In genomic region chr9:115400801-115401200, GRCh38 we compare ENCODE assay signal across 17 cellular contexts.
DNase-seq lines count a peak whose midpoint lies in the region; ATAC-seq and TF ChIP-seq lines count a peak whose summit lies in the region.
"Had no signal": no experiment of that assay in that cellular context is flagged by ENCODE, and none has a peak within 500 bp of the region (broad histone marks: within the 10 kb centered on the region; RNA-seq: fewer than 3 reads in every experiment).

No MANE protein-coding gene starts in this region.

- no peaks in the 10 kb centered on the region for H3K27me3 ChIP-seq in BJ (ENCODE audit: control insufficient read depth, insufficient read depth, low read length)
- no peaks in the 10 kb centered on the region for H3K27me3 ChIP-seq in effector memory CD4-positive, alpha-beta T cell (replicated peaks; ENCODE audit: control insufficient read depth, insufficient read depth, low read length, poor library complexity, severe bottlenecking)
- H3K27me3 ChIP-seq: heart right ventricle had no signal

- no peaks in the 10 kb centered on the region for H3K36me3 ChIP-seq in BJ (ENCODE audit: control insufficient read depth, insufficient read depth, low read length)
- no peaks in the 10 kb centered on the region for H3K36me3 ChIP-seq in effector memory CD4-positive, alpha-beta T cell (ENCODE audit: control insufficient read depth, insufficient read depth, low read length)
- H3K36me3 ChIP-seq: heart right ventricle had no signal

- H3K4me1 Mint-ChIP-seq in osteocyte (ENCODE audit: unreplicated experiment): peaks cover 58% of the 10 kb centered on the region
- H3K4me1 Mint-ChIP-seq: activated naive CD8-positive, alpha-beta T cell treated with anti-CD3 and anti-CD28 coated beads for 36 hours; B cell; stimulated activated naive CD8-positive, alpha-beta T cell treated with anti-CD3 and anti-CD28 coated beads, Interleukin-15, amount 100 ng/mL, for 72 hours had no signal

- H3K4me3 Mint-ChIP-seq in osteocyte (ENCODE audit: unreplicated experiment): no peak overlapping the region
- H3K4me3 Mint-ChIP-seq: activated naive CD8-positive, alpha-beta T cell treated with anti-CD3 and anti-CD28 coated beads for 36 hours; activated T-cell treated with anti-CD3 and anti-CD28 coated beads, Interleukin-2, amount 50 U/mL, for 24 hours; B cell; stimulated activated naive CD8-positive, alpha-beta T cell treated with anti-CD3 and anti-CD28 coated beads, Interleukin-15, amount 100 ng/mL, for 72 hours had no signal

- H3K27me3 Mint-ChIP-seq in osteocyte (ENCODE audit: unreplicated experiment): no peaks in the 10 kb centered on the region
- H3K27me3 Mint-ChIP-seq: B cell had no signal

- H3K9me3 ChIP-seq in effector memory CD4-positive, alpha-beta T cell (ENCODE audit: control insufficient read depth, low read length): no peaks in the 10 kb centered on the region
- H3K9me3 ChIP-seq: heart right ventricle had no signal

- DNase-seq in BJ (ENCODE audit: low read depth) (peak; percentile 90), fibroblast of mammary gland (ENCODE audit: low read depth) (peak; percentile 82), osteocyte (ENCODE audit: extremely low spot score, unreplicated experiment) (no peak), NCI-H1048 (lab: John Stamatoyannopoulos, UW) (no peak), ureter (ENCODE audit: low spot score) (no peak)
- DNase-seq in effector memory CD4-positive, alpha-beta T cell: no peak
- DNase-seq: activated CD4-positive, alpha-beta T cell treated with anti-CD3 and anti-CD28 coated beads, Interleukin-2, amount 50 U/mL, for 48 hours; activated naive CD8-positive, alpha-beta T cell treated with anti-CD3 and anti-CD28 coated beads for 36 hours; activated T-cell treated with anti-CD3 and anti-CD28 coated beads, Interleukin-2, amount 50 U/mL, for 24 hours; heart right ventricle; NCI-H1930; NCI-H510A treated with DMSO at 0.1 percent for 48 hours; stimulated activated CD4-positive, alpha-beta T cell treated with anti-CD3 and anti-CD28 coated beads, Interleukin-15, amount 100 ng/mL, for 24 hours; stimulated activated naive CD8-positive, alpha-beta T cell treated with anti-CD3 and anti-CD28 coated beads, Interleukin-15, amount 100 ng/mL, for 72 hours had no signal

- H3K36me3 Mint-ChIP-seq in osteocyte (ENCODE audit: unreplicated experiment): no peaks in the 10 kb centered on the region
- H3K36me3 Mint-ChIP-seq: activated naive CD8-positive, alpha-beta T cell treated with anti-CD3 and anti-CD28 coated beads for 36 hours had no signal

- H3K4me1 ChIP-seq in effector memory CD4-positive, alpha-beta T cell (ENCODE audit: control insufficient read depth, insufficient read depth, low read length, poor library complexity, severe bottlenecking): no peaks in the 10 kb centered on the region

- CTCF ChIA-PET in BJ (lab: Yijun Ruan, JAX): interaction anchor here (0.5 to 1.8 kb wide), 3 partner anchors 11 to 381 kb away, joined by 3 to 4 read pairs (median 3); no protein-coding TSS in a partner anchor

- no peak for TF ChIP-seq CTCF in BJ (IDR thresholded peaks at IDR 0.05; ENCODE audit: insufficient read depth, low read depth, low read length)
- no peak for TF ChIP-seq CTCF in fibroblast of mammary gland (conservative IDR thresholded peaks at IDR 0.05; ENCODE audit: control insufficient read depth, insufficient read depth, low read depth, low read length)
- TF ChIP-seq CTCF in osteocyte (IDR thresholded peaks at IDR 0.05): no peak

- H3K9me3 Mint-ChIP-seq in osteocyte (ENCODE audit: unreplicated experiment): no peaks in the 10 kb centered on the region
- H3K9me3 Mint-ChIP-seq: activated T-cell treated with anti-CD3 and anti-CD28 coated beads, Interleukin-2, amount 50 U/mL, for 24 hours; stimulated activated naive CD8-positive, alpha-beta T cell treated with anti-CD3 and anti-CD28 coated beads, Interleukin-15, amount 100 ng/mL, for 72 hours had no signal

- POLR2A ChIA-PET in BJ (lab: Charles Lee): interaction anchor here (0.5 kb wide), 2 partner anchors 14 to 116 kb away, joined by 3 to 4 read pairs; no protein-coding TSS in a partner anchor

- H3K27ac Mint-ChIP-seq in osteocyte (ENCODE audit: unreplicated experiment): peak overlapping the region; percentile 75
- H3K27ac Mint-ChIP-seq: activated naive CD8-positive, alpha-beta T cell treated with anti-CD3 and anti-CD28 coated beads for 36 hours; activated T-cell treated with anti-CD3 and anti-CD28 coated beads, Interleukin-2, amount 50 U/mL, for 24 hours; B cell had no signal

- no peak overlapping the region for H3K27ac ChIP-seq in effector memory CD4-positive, alpha-beta T cell (ENCODE audit: insufficient read depth, low read length, poor library complexity, severe bottlenecking)
- H3K27ac ChIP-seq: heart right ventricle had no signal

- ATAC-seq in SK-N-SH treated with all-trans-retinoic acid at 6 μM for 48 hours (peak; percentile 81), HG02885 (IDR thresholded peaks at IDR 0.05; ENCODE audit: poor library complexity, unreplicated experiment) (no peak)
- ATAC-seq: stimulated activated naive CD8-positive, alpha-beta T cell treated with anti-CD3 and anti-CD28 coated beads, Interleukin-15, amount 100 ng/mL, for 72 hours had no signal

- H3K4me3 ChIP-seq in BJ (ENCODE audit: low read depth, low read length) (no peak overlapping the region), fibroblast of mammary gland (ENCODE audit: control insufficient read depth, low read depth, low read length) (no peak overlapping the region)
- H3K4me3 ChIP-seq in effector memory CD4-positive, alpha-beta T cell (ENCODE audit: insufficient read depth, low read depth, low read length, poor library complexity, severe bottlenecking): no peak overlapping the region
- H3K4me3 ChIP-seq: heart right ventricle had no signal

TF ChIP-seq in SK-N-SH treated with all-trans-retinoic acid at 6 μM for 48 hours, 23 proteins besides CTCF, POLR2A, EP300 and RAD21:
- TF ChIP-seq CREB5 (CRISPR knock-in tag; IDR thresholded peaks at IDR 0.05; ENCODE audit: low read depth) (no peak), RARB (CRISPR knock-in tag; IDR thresholded peaks at IDR 0.05) (no peak), ZNF565 (CRISPR knock-in tag; conservative IDR thresholded peaks at IDR 0.05; ENCODE audit: low read depth) (no peak), OSR1 (CRISPR knock-in tag; IDR thresholded peaks at IDR 0.05) (no peak), TOX (CRISPR knock-in tag; IDR thresholded peaks at IDR 0.05; ENCODE audit: borderline replicate concordance) (no peak), PPARA (CRISPR knock-in tag; IDR thresholded peaks at IDR 0.05; ENCODE audit: borderline replicate concordance) (no peak), CSRNP3 (CRISPR knock-in tag; IDR thresholded peaks at IDR 0.05) (no peak), ISL1 (CRISPR knock-in tag; IDR thresholded peaks at IDR 0.05) (no peak), ZFP3 (CRISPR knock-in tag; IDR thresholded peaks at IDR 0.05) (no peak), ESRRG (CRISPR knock-in tag; IDR thresholded peaks at IDR 0.05) (no peak), ZC3H10 (CRISPR knock-in tag; IDR thresholded peaks at IDR 0.05) (no peak)
- TF ChIP-seq, protein P1, sequence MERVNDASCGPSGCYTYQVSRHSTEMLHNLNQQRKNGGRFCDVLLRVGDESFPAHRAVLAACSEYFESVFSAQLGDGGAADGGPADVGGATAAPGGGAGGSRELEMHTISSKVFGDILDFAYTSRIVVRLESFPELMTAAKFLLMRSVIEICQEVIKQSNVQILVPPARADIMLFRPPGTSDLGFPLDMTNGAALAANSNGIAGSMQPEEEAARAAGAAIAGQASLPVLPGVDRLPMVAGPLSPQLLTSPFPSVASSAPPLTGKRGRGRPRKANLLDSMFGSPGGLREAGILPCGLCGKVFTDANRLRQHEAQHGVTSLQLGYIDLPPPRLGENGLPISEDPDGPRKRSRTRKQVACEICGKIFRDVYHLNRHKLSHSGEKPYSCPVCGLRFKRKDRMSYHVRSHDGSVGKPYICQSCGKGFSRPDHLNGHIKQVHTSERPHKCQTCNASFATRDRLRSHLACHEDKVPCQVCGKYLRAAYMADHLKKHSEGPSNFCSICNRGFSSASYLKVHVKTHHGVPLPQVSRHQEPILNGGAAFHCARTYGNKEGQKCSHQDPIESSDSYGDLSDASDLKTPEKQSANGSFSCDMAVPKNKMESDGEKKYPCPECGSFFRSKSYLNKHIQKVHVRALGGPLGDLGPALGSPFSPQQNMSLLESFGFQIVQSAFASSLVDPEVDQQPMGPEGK (CRISPR knock-in tag; IDR thresholded peaks at IDR 0.05; ENCODE audit: borderline replicate concordance): no peak
TF ChIP-seq in SK-N-SH treated with all-trans-retinoic acid at 6 μM for 48 hours: peak in this region for 0.

Comparison
In these comparisons a context has a peak if more than half of its experiments do, and no peak if none do; other contexts are left out.
1. DNase-seq: peak in BJ (single experiment) and fibroblast of mammary gland (single experiment); none in osteocyte (single experiment), effector memory CD4-positive, alpha-beta T cell (0 of 3), NCI-H1048 (single experiment) and ureter (single experiment).